In the genomic region with DNA sequence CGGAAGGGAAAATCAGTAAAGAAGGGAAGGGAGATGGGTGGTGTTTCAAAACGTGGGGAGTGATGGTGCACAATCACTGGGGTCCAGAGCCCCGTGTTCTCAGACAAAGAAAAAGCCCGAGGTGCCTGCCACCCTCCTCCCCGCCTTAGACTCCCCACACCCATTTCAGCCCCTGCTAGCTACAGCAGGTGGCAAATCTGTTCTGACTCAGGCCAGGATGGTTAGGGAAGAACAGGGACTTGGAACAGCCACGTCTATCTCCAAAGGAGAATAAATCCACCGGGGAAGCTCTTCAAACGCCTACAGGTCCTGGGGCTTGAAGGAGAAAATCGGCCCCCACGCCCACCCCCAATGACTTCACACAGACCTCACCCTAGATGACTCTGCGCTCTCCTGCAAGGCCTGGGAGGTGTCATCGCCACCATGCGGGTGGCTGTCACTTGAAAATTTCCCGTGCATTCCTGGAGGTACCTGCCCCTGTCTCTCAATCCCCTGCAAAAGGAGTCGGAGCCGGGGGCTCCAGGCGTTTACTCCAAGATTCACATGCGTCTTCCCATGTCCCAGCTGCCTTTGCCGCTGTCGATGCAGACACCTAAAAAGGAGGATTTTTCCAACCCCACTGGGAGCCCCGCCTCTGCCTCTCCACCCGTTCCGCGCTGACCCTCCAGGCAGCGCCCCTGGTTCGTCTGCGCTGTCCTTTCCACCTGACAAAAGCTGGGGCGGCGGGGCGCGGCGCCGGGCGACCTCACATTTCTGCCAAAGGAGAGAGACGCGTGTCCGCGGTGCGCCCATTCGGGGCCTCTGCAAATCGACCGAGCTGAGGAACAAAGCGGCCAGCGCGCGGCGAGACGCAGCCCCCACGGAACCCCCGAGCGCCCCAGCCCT, we compare ENCODE assay signal across 8 cellular contexts. TPM values are rescaled to one million over a fixed set of nuclear protein-coding genes. Genes with fewer than 3 reads are reported as not detected.
A peak's percentile ranks its signal among the peaks of the same experiment; 100 is the strongest.
DNase-seq lines count a peak whose midpoint lies in the region; ATAC-seq and TF ChIP-seq lines count a peak whose summit lies in the region.

No MANE protein-coding gene starts in this region.

- H4K20me1 ChIP-seq in OCI-LY7 (ENCODE audit: insufficient read depth, low read length), result no peaks in the 10 kb centered on the region

- no peaks in the 10 kb centered on the region for H3K36me3 ChIP-seq in endodermal cell (ENCODE audit: control insufficient read depth, insufficient read depth, low read length)
- no peaks in the 10 kb centered on the region for H3K36me3 ChIP-seq in OCI-LY7 (ENCODE audit: insufficient read depth, low read length)

- H3K9me3 Mint-ChIP-seq in endodermal cell, result peaks cover 12% of the 10 kb centered on the region
- peaks cover 4% of the 10 kb centered on the region for H3K9me3 Mint-ChIP-seq in neural crest cell

- H3K4me1 Mint-ChIP-seq in endodermal cell (peaks cover 43% of the 10 kb centered on the region), neural crest cell (peaks cover 20% of the 10 kb centered on the region)

- POLR2A ChIA-PET in OCI-LY7 (lab: Charles Lee), result no interaction called here

- H3K9ac ChIP-seq in endodermal cell (ENCODE audit: extremely low read depth, low read length, poor library complexity, severe bottlenecking), result no peak overlapping the region

- no peak overlapping the region for H3K27ac Mint-ChIP-seq in endodermal cell
- H3K27ac Mint-ChIP-seq in neural crest cell (ENCODE audit: unreplicated experiment), result no peak overlapping the region

- no peak overlapping the region for H2AFZ ChIP-seq in OCI-LY7 (ENCODE audit: low read length)

- no peak overlapping the region for H3K27ac ChIP-seq in endodermal cell (ENCODE audit: low read depth, low read length)
- H3K27ac ChIP-seq in OCI-LY7 (ENCODE audit: low read depth, low read length, poor library complexity, severe bottlenecking), result no peak overlapping the region

- H3K4me3 Mint-ChIP-seq in endodermal cell, result peak overlapping the region; percentile 65
- H3K4me3 Mint-ChIP-seq in neural crest cell, result peak overlapping the region; percentile 94

- TF ChIP-seq CTCF in endodermal cell (conservative IDR thresholded peaks at IDR 0.05) (no peak), neural crest cell (conservative IDR thresholded peaks at IDR 0.05) (no peak), OCI-LY7 (conservative IDR thresholded peaks at IDR 0.05; ENCODE audit: low read length) (no peak)

- CTCF ChIA-PET in OCI-LY7 (lab: Charles Lee; ENCODE audit: unreplicated experiment), result no interaction called here

- H3K4me1 ChIP-seq in endodermal cell (ENCODE audit: control insufficient read depth, insufficient read depth, low read length) (peaks cover 12% of the 10 kb centered on the region), OCI-LY7 (ENCODE audit: insufficient read depth, low read length, poor library complexity, severe bottlenecking) (no peaks in the 10 kb centered on the region)

- H3K9me3 ChIP-seq in endodermal cell (ENCODE audit: control insufficient read depth, low read length) (peaks cover 13% of the 10 kb centered on the region), OCI-LY7 (ENCODE audit: low read length) (peaks cover 4% of the 10 kb centered on the region; the same call in 1 of the 2 replicates)

- peaks cover 81% of the 10 kb centered on the region for H3K27me3 Mint-ChIP-seq in endodermal cell (ENCODE audit: insufficient read depth)
- H3K27me3 Mint-ChIP-seq in neural crest cell (ENCODE audit: low read depth), result peaks cover 71% of the 10 kb centered on the region

- no peak overlapping the region for H3K4me2 ChIP-seq in OCI-LY7 (ENCODE audit: low read length)

- intact Hi-C loops in OCI-LY7 (cut with micrococcal nuclease; ENCODE audit: unreplicated experiment), result no loop called here

- no peak for ATAC-seq in GM21528 (IDR thresholded peaks at IDR 0.05; ENCODE audit: low FRiP score, unreplicated experiment)
- ATAC-seq in HG03520 (IDR thresholded peaks at IDR 0.05; ENCODE audit: unreplicated experiment), result no peak

- H3K4me3 ChIP-seq in endodermal cell (ENCODE audit: low read length), result peak overlapping the region; percentile 74
- no peak overlapping the region for H3K4me3 ChIP-seq in OCI-LY7 (ENCODE audit: low read depth, low read length, poor library complexity, severe bottlenecking)

- H3K36me3 Mint-ChIP-seq in endodermal cell (ENCODE audit: low read depth) (no peaks in the 10 kb centered on the region), neural crest cell (ENCODE audit: low read depth) (no peaks in the 10 kb centered on the region)

- peaks cover 89% of the 10 kb centered on the region for H3K27me3 ChIP-seq in endodermal cell (ENCODE audit: control insufficient read depth, insufficient read depth, low read length, poor library complexity, severe bottlenecking)

- H3K79me2 ChIP-seq in OCI-LY7 (ENCODE audit: insufficient read depth, low read depth, low read length), result no peaks in the 10 kb centered on the region

- H3K9me2 ChIP-seq in OCI-LY7 (ENCODE audit: insufficient read depth, low read length), result no peaks in the 10 kb centered on the region

- WGBS in endodermal cell (ENCODE audit: insufficient coverage in 1 of 2, insufficient read length in 1 of 2), 2 experiments, result 7% methylated on average over 20 to 51 of the region's 51 CpGs

- BruUV-seq in OCI-LY7 (replicated peaks; lab: Mats Ljungman, UMichigan), result no TSS peak

- DNase-seq in ELF-1 (ENCODE audit: low read depth, low spot score) (peak; percentile 50), NCI-H69 (lab: John Stamatoyannopoulos, UW) (peak; percentile 32), endodermal cell (peak; percentile 72), neural crest cell (ENCODE audit: low read depth, low spot score) (peak; percentile 11), OCI-LY7 (ENCODE audit: low spot score) (no peak), AG08396 (ENCODE audit: low spot score) (no peak)

RNA-seq across cellular contexts. Expression of gene REEP1, which starts 0.8 kb away (rescaled TPM):
- 1 to 10 TPM; 2.9 to 3.8 TPM for total RNA-seq in endodermal cell
- 5.9 TPM for polyA plus RNA-seq in endodermal cell (2013, experiment 1 of 2)
- polyA plus RNA-seq in endodermal cell (2013, experiment 2 of 2), result 4.2 TPM
- 12.0 and 12.3 TPM in 2 replicates for total RNA-seq in neural crest cell
- not detected in 2 replicates for total RNA-seq in OCI-LY7 (2014; rRNA removed; shearing (Covaris generic))
- total RNA-seq in OCI-LY7 (2022), result not detected in 2 replicates

Comparison
In these comparisons a context has a peak if more than half of its experiments do, and no peak if none do; other contexts are left out.
1. DNase-seq: peak in ELF-1 (single experiment), NCI-H69 (single experiment), endodermal cell (single experiment) and neural crest cell (single experiment); none in OCI-LY7 (single experiment) and AG08396 (single experiment).